In the genomic region with DNA sequence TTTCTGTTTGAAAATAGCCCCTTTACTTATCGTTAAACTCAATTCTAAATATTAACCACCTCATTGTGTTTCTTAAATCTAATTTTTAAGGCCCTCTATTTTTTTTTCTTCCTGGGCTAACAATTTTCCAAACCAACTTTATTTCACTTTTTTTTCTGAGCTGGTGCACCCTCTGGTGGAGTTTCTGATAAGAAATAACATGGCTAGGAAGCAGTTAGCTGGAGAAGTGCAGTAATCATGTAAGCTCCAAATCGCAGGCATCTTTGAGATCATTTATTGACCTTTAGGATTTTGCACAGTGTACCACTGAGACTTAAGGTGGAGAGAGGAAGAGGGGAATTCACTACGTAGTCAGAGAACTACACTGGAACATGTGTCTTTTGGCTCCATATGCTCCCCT, we compare ENCODE assay signal across 1 cellular context.
TF ChIP-seq lines count a peak whose summit lies in the region.

No MANE protein-coding gene starts in this region.

TF ChIP-seq in Ishikawa, 13 proteins besides CTCF, POLR2A, EP300 and RAD21 (continued from another document):
- TF ChIP-seq YY1 (IDR thresholded peaks at IDR 0.05; ENCODE audit: low read depth) = no peak
- TF ChIP-seq USF1 (IDR thresholded peaks at IDR 0.05) = no peak
- no peak for TF ChIP-seq TAF1 (IDR thresholded peaks at IDR 0.05; ENCODE audit: low read depth)
- no peak for TF ChIP-seq EGR1 (IDR thresholded peaks at IDR 0.05)
